In the genomic region with DNA sequence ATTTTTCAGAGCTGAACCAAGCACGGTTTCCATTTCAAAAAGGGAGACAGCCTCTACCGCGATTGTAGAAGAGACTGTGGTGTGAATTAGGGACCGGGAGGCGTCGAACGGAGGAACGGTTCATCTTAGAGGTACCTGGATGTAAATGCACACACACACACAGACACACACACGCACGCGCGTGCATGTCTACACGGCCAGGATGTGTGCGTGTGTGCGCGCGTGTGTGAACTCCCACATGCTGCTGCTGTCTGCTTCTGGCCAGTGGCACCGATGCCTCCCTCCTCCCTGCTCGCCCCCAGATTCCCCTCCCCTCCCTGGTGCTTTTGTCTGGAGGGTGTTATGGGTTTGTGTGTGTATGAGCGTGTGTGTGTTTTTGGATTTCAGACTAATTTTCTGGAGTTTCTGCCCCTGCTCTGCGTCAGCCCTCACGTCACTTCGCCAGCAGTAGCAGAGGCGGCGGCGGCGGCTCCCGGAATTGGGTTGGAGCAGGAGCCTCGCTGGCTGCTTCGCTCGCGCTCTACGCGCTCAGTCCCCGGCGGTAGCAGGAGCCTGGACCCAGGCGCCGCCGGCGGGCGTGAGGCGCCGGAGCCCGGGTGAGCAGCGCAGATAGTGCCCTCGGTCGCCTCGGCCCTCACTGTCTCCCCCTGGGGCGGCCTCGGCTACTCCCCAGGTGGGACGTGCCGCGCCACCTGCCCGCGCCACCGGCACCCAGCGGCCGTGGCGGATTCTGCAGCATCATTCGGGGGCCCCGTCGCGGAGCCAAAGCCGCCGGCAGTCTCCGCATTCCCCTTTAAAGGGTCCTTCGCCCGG, we compare ENCODE assay signal across 8 cellular contexts. TPM values are rescaled to one million over a fixed set of nuclear protein-coding genes. Genes with fewer than 3 reads are reported as not detected.
A peak's percentile ranks its signal among the peaks of the same experiment; 100 is the strongest.
DNase-seq lines count a peak whose midpoint lies in the region; ATAC-seq and TF ChIP-seq lines count a peak whose summit lies in the region.

A gene (plus strand): TSS at position 437 of the 813 bp plus-strand sequence. CDS start 1,020 bp downstream, outside the sequence.

- H3K36me3 ChIP-seq in kidney epithelial cell (ENCODE audit: control insufficient read depth, insufficient read depth, low read length): no peaks in the 10 kb centered on the region
- H3K36me3 ChIP-seq in smooth muscle cell (ENCODE audit: low read depth): no peaks in the 10 kb centered on the region

- 2% methylated on average over 64 of the region's 68 CpGs for WGBS in smooth muscle cell (ENCODE audit: low lambda C conversion rate)

- no peaks in the 10 kb centered on the region for H3K79me2 ChIP-seq in smooth muscle cell (ENCODE audit: low read depth)

- H3K27me3 ChIP-seq in kidney epithelial cell (ENCODE audit: control insufficient read depth, insufficient read depth, low read length) (peaks cover 23% of the 10 kb centered on the region), smooth muscle cell (ENCODE audit: low read depth) (peaks cover 56% of the 10 kb centered on the region)

- H3K4me1 ChIP-seq in smooth muscle cell (ENCODE audit: low read depth): no peaks in the 10 kb centered on the region

- no peaks in the 10 kb centered on the region for H4K20me1 ChIP-seq in smooth muscle cell (ENCODE audit: low read depth)

- H3K4me3 ChIP-seq in kidney epithelial cell (ENCODE audit: low read depth, low read length) (peak within 1 kb of the TSS; percentile 34), smooth muscle cell (peak within 1 kb of the TSS; percentile 57)

- no peaks in the 10 kb centered on the region for H3K9me3 ChIP-seq in smooth muscle cell (replicated peaks; ENCODE audit: low read depth)

- peak within 1 kb of the TSS; percentile 74 for H2AFZ ChIP-seq in smooth muscle cell (ENCODE audit: low read depth)

- H3F3A ChIP-seq in smooth muscle cell (ENCODE audit: low read depth): no peaks in the 10 kb centered on the region

- ATAC-seq in HG02678 (IDR thresholded peaks at IDR 0.05; ENCODE audit: unreplicated experiment): no peak

- H3K27ac ChIP-seq in smooth muscle cell (ENCODE audit: low read depth): no peak within 1 kb of the TSS

- peak; percentile 23 for DNase-seq in activated naive CD4-positive, alpha-beta T cell treated with Interleukin-2 at 50 U/mL for 16 hours
- no peak for DNase-seq in activated naive CD4-positive, alpha-beta T cell treated with anti-CD3 and anti-CD28 coated beads, Interleukin-2, amount 50 U/mL, for 16 hours
- DNase-seq in NCI-H510A (lab: John Stamatoyannopoulos, UW) (peak; percentile 17), cerebellar cortex (ENCODE audit: low spot score) (peak; percentile 75), kidney epithelial cell (ENCODE audit: low read depth) (no peak), smooth muscle cell (lab: John Stamatoyannopoulos, UW; ENCODE audit: unreplicated experiment) (no peak), NCI-H1694 treated with DMSO at 0.1 percent for 48 hours (lab: John Stamatoyannopoulos, UW) (no peak)

- H3K4me2 ChIP-seq in smooth muscle cell: peak within 1 kb of the TSS; percentile 92

- H3K9ac ChIP-seq in smooth muscle cell (ENCODE audit: low read depth): no peak within 1 kb of the TSS

- peak; percentile 12 for TF ChIP-seq CTCF in kidney epithelial cell (IDR thresholded peaks at IDR 0.05; ENCODE audit: insufficient read depth, low read length, poor library complexity, severe bottlenecking)
- TF ChIP-seq CTCF in smooth muscle cell (IDR thresholded peaks at IDR 0.05; ENCODE audit: borderline replicate concordance, insufficient read depth, poor library complexity, severe bottlenecking): peak; percentile 28

RNA-seq across cellular contexts. Expression of the gene that starts here (rescaled TPM):
- total RNA-seq in kidney epithelial cell (0.96 and 1.5 TPM in 2 replicates), smooth muscle cell (2.2 and 3.9 TPM in 2 replicates)
- polyA plus RNA-seq in smooth muscle cell: 1.4 and 1.7 TPM in 2 replicates

Comparison
In these comparisons a context has a peak if more than half of its experiments do, and no peak if none do; other contexts are left out.
1. DNase-seq: peak in activated naive CD4-positive, alpha-beta T cell treated with Interleukin-2 at 50 U/mL for 16 hours (single experiment), NCI-H510A (single experiment) and cerebellar cortex (single experiment); none in activated naive CD4-positive, alpha-beta T cell treated with anti-CD3 and anti-CD28 coated beads, Interleukin-2, amount 50 U/mL, for 16 hours (single experiment), kidney epithelial cell (single experiment), smooth muscle cell (single experiment) and NCI-H1694 treated with DMSO at 0.1 percent for 48 hours (single experiment).